ENCODE assay signal across 19 cellular contexts in the genomic region with DNA sequence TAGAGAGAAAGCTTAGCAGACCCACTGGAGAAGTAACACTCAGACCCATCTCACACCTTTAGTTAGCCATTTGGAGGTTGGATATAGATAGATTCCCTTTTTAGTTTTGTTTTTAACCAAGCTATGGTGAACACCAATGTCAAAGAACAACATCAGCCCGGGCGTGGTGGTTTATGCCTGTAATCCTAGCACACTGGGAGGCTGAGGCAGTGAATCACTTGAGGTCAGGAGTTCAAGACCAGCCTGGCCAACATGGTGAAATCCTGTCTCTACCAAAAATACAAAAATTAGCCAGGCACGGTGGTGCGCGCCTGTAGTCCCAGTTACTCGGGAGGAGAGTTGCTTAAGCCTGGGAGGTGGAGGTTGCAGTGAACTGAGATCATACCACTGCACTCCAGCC. TPM values are rescaled to one million over a fixed set of nuclear protein-coding genes. Genes with fewer than 3 reads are reported as not detected.
"Had no signal": no experiment of that assay in that cellular context is flagged by ENCODE, and none has a peak within 500 bp of the region (broad histone marks: within the 10 kb centered on the region; RNA-seq: fewer than 3 reads in every experiment).

No MANE protein-coding gene starts in this region.

RNA-seq across cellular contexts. Expression of a gene that starts 45.1 kb away (rescaled TPM):
- total RNA-seq: activated B cell treated with CpG ODN at 0.5 μM for 24 hours; activated CD4-positive, alpha-beta memory T cell treated with anti-CD3 and anti-CD28 coated beads for 36 hours; activated CD4-positive, alpha-beta T cell treated with anti-CD3 and anti-CD28 coated beads, Interleukin-2, amount 10 ng/mL, durations not matched to agents 24 days and 14 days; activated CD8-positive, alpha-beta memory T cell treated with anti-CD3 and anti-CD28 coated beads for 36 hours; activated CD8-positive, alpha-beta T cell treated with anti-CD3 and anti-CD28 coated beads for 36 hours; activated naive CD4-positive, alpha-beta T cell treated with anti-CD3 and anti-CD28 coated beads for 36 hours; activated naive CD4-positive, alpha-beta T cell treated with anti-CD3 and anti-CD28 coated beads, Interleukin-2, amount 50 U/mL, for 72 hours; activated naive CD8-positive, alpha-beta T cell treated with anti-CD3 and anti-CD28 coated beads for 36 hours; activated T-cell treated with anti-CD3 and anti-CD28 coated beads, Interleukin-2, amount 50 U/mL, for 4 hours; activated T-cell treated with anti-CD3 and anti-CD28 coated beads, Interleukin-2, amount 50 U/mL, for 72 hours; activated T-helper 1 cell treated with anti-CD3 and anti-CD28 coated beads, Interleukin-12 subunit alpha, Interleukin-12 subunit beta, Interleukin-2, Interleukin-4 antibody, amounts not matched to agents 30 ng/mL and 10 ng/mL and 1 ng/mL, durations not matched to agents 14 hours and 24 hours and 36 hours; activated T-helper 17 cell treated with anti-CD3 and anti-CD28 coated beads, Interleukin-2, amount 50 U/mL, for 72 hours; adrenal gland; ascending aorta; breast epithelium; cardiac septum; T-cell; T-helper 1 cell treated with Interleukin-12 subunit alpha and Interleukin-12 subunit beta and Interleukin-4 antibody, amounts not matched to agents 30 ng/mL and 1 ng/mL, for 36 hours; T-helper 2 cell treated with Interferon-gamma antibody and Interleukin-4, amounts not matched to agents 100 ng/mL and 5 ng/mL, for 36 hours had no signal
- polyA plus RNA-seq: adrenal gland had no signal
